In genomic region chr2:222693837-222694236, GRCh38 we compare ENCODE assay signal across 9 cellular contexts. TPM values are rescaled to one million over a fixed set of nuclear protein-coding genes. Genes with fewer than 3 reads are reported as not detected.
DNase-seq lines count a peak whose midpoint lies in the region; ATAC-seq, FAIRE-seq and TF ChIP-seq lines count a peak whose summit lies in the region.
"Had no signal": no experiment of that assay in that cellular context is flagged by ENCODE, and none has a peak within 500 bp of the region (broad histone marks: within the 10 kb centered on the region; RNA-seq: fewer than 3 reads in every experiment).

No MANE protein-coding gene starts in this region.

- TF ChIP-seq RAD21 in A549 (conservative IDR thresholded peaks at IDR 0.05 in 1 of 2, IDR thresholded peaks at IDR 0.05 in 1 of 2) = peak; percentile 64 to 65

- ATAC-seq in A549 = peak; percentile 82
- peak; percentile 69 for ATAC-seq in GM18861 (IDR thresholded peaks at IDR 0.05; ENCODE audit: unreplicated experiment)
- no peak for ATAC-seq in GM19023 (IDR thresholded peaks at IDR 0.05; ENCODE audit: unreplicated experiment)
- no peak for ATAC-seq in GM19455 (IDR thresholded peaks at IDR 0.05; ENCODE audit: unreplicated experiment)

- H3K4me3 ChIP-seq in A549 (no peak overlapping the region), astrocyte of the spinal cord (ENCODE audit: low read depth, low read length) (no peak overlapping the region)

- TF ChIP-seq CTCF in A549 (IDR thresholded peaks at IDR 0.05) (peak; percentile 59), astrocyte of the spinal cord (IDR thresholded peaks at IDR 0.05; ENCODE audit: low read depth, low read length) (no peak)

- H3K27ac ChIP-seq in A549 = no peak overlapping the region

- H3K4me2 ChIP-seq in A549 = no peak overlapping the region

- no peak for FAIRE-seq in A549 (lab: Jason Lieb, UNC)

- 5% methylated on average over 1 of the region's 1 CpG for WGBS in A549 (ENCODE audit: missing lambda C conversion rate)

- H3K9me3 ChIP-seq in A549 = 0 out of 3 replicates have a peak, but pooled peaks cover 2% of the 10 kb centered on the region

- in situ Hi-C loops in astrocyte of the spinal cord (cut with HindIII; ENCODE audit: low sequenced_read_pairs) = no loop called here

- TF ChIP-seq EP300 in A549 (IDR thresholded peaks at IDR 0.05) = no peak

- no peak for TF ChIP-seq POLR2A in A549 (IDR thresholded peaks at IDR 0.05; ENCODE audit: low read length)

- no peaks in the 10 kb centered on the region for H3K4me1 ChIP-seq in A549

- DNase-seq in A549 (ENCODE audit: low read depth in 1 of 2, low spot score in 1 of 2) (peak; percentile 36 to 49), HT-29 (ENCODE audit: low spot score) (peak; percentile 58), astrocyte of the spinal cord (ENCODE audit: low read depth, low spot score) (peak; percentile 22), NCI-H2227 treated with DMSO at 0.1 percent for 48 hours (lab: John Stamatoyannopoulos, UW) (no peak)
- no peak for DNase-seq in activated CD4-positive, alpha-beta T cell treated with anti-CD3 and anti-CD28 coated beads, Interleukin-2, amount 50 U/mL, for 48 hours
- DNase-seq: activated B cell treated with CpG ODN at 0.5 μM for 24 hours had no signal

- CTCF ChIA-PET in A549 (lab: Yijun Ruan, JAX) = interaction anchor here (0.6 to 1.8 kb wide), 9 partner anchors 10 to 1106 kb away, joined by 3 to 13 read pairs (median 3); no protein-coding TSS in a partner anchor

- POLR2A ChIA-PET in A549 (lab: Yijun Ruan, JAX) = no interaction called here

TF ChIP-seq in A549, 52 proteins besides CTCF, POLR2A, EP300 and RAD21:
- peak; percentile 47 for TF ChIP-seq SMC3 (IDR thresholded peaks at IDR 0.05)
- TF ChIP-seq CHD2 (IDR thresholded peaks at IDR 0.05; ENCODE audit: low read length, partially characterized antibody) = no peak
- TF ChIP-seq USF2 (IDR thresholded peaks at IDR 0.05) = no peak

RNA-seq across cellular contexts. Expression of gene MOGAT1, which starts 22.4 kb away (rescaled TPM):
- polyA plus RNA-seq in A549 (2011; rRNA removed) (not detected in 2 replicates), A549 (2017; fragmentation: RNase III; extraction: RNeasy Plus Mini Kit Qiagen cat#74134 plus additional on column Dnase treatment) (not detected in 3 replicates)
- polyA plus RNA-seq in A549 (2012; cell fraction: cytosol; rRNA removed) = not detected in 2 replicates
- not detected in 2 replicates for polyA plus RNA-seq in A549 (2012; cell fraction: nucleus; rRNA removed)
- polyA minus RNA-seq in A549 (2011; rRNA and poly(A)+ RNA removed) = not detected in 2 replicates
- total RNA-seq in HT-29 (2014; rRNA removed; shearing (Covaris generic)) = not detected in 2 replicates
- total RNA-seq: activated B cell treated with CpG ODN at 0.5 μM for 24 hours had no signal

RNA-seq across cellular contexts. Expression of gene FARSB, which starts 37.9 kb away (rescaled TPM):
- 67.3 and 77.4 TPM in 2 replicates for polyA plus RNA-seq in A549 (2011; rRNA removed)
- 27.6 and 29.2 TPM in 2 replicates for polyA plus RNA-seq in A549 (2012; cell fraction: cytosol; rRNA removed)
- polyA plus RNA-seq in A549 (2012; cell fraction: nucleus; rRNA removed) = 13.1 and 18.4 TPM in 2 replicates
- 41.0 to 50.4 TPM (median 42.1 TPM) in 3 replicates for polyA plus RNA-seq in A549 (2017; fragmentation: RNase III; extraction: RNeasy Plus Mini Kit Qiagen cat#74134 plus additional on column Dnase treatment)
- 28.0 and 31.9 TPM in 2 replicates for polyA minus RNA-seq in A549 (2011; rRNA and poly(A)+ RNA removed)
- total RNA-seq in HT-29 (2014; rRNA removed; shearing (Covaris generic)) = 10.0 and 11.1 TPM in 2 replicates

Comparison
In these comparisons a context has a peak if more than half of its experiments do, and no peak if none do; other contexts are left out.
1. ATAC-seq: peak in A549 (2 of 2) and GM18861 (single experiment); none in GM19023 (single experiment) and GM19455 (single experiment).
2. DNase-seq: peak in A549 (2 of 2), HT-29 (single experiment) and astrocyte of the spinal cord (single experiment); none in activated CD4-positive, alpha-beta T cell treated with anti-CD3 and anti-CD28 coated beads, Interleukin-2, amount 50 U/mL, for 48 hours (0 of 2) and NCI-H2227 treated with DMSO at 0.1 percent for 48 hours (single experiment).